11 cellular contexts compared by ENCODE assay signal in genomic region chr1:246003442-246003730, GRCh38.
"Had no signal": no experiment of that assay in that cellular context is flagged by ENCODE, and none has a peak within 500 bp of the region (broad histone marks: within the 10 kb centered on the region; RNA-seq: fewer than 3 reads in every experiment).

No MANE protein-coding gene starts in this region.

- H3K36me3 ChIP-seq: ovary, right lobe of liver, upper lobe of left lung had no signal

- H3K27ac Mint-ChIP-seq: activated CD4-positive, alpha-beta memory T cell treated with anti-CD3 and anti-CD28 coated beads for 36 hours; activated CD4-positive, alpha-beta T cell treated with anti-CD3 and anti-CD28 coated beads for 36 hours; activated naive CD4-positive, alpha-beta T cell treated with anti-CD3 and anti-CD28 coated beads for 36 hours; stimulated activated naive CD8-positive, alpha-beta T cell treated with anti-CD3 and anti-CD28 coated beads, Interleukin-15, amount 100 ng/mL, for 72 hours; T-helper 1 cell treated with Interleukin-12 subunit alpha and Interleukin-12 subunit beta and Interleukin-4 antibody, amounts not matched to agents 30 μg/mL and 1 μg/mL, for 36 hours had no signal

- H3K27me3 Mint-ChIP-seq: activated CD4-positive, alpha-beta memory T cell treated with anti-CD3 and anti-CD28 coated beads for 36 hours; activated CD4-positive, alpha-beta T cell treated with anti-CD3 and anti-CD28 coated beads for 36 hours; stimulated activated naive CD8-positive, alpha-beta T cell treated with anti-CD3 and anti-CD28 coated beads, Interleukin-15, amount 100 ng/mL, for 72 hours had no signal

- H3K27ac ChIP-seq: body of pancreas, dorsolateral prefrontal cortex, ovary, right lobe of liver, upper lobe of left lung had no signal

- H3K9me3 ChIP-seq: body of pancreas, ovary, right lobe of liver, upper lobe of left lung had no signal

- H3K4me3 Mint-ChIP-seq: activated CD4-positive, alpha-beta memory T cell treated with anti-CD3 and anti-CD28 coated beads for 36 hours; activated CD4-positive, alpha-beta T cell treated with anti-CD3 and anti-CD28 coated beads for 36 hours; activated naive CD4-positive, alpha-beta T cell treated with anti-CD3 and anti-CD28 coated beads for 36 hours; activated T-cell treated with anti-CD3 and anti-CD28 coated beads, Interleukin-2, amount 50 U/mL, for 4 hours; stimulated activated naive CD8-positive, alpha-beta T cell treated with anti-CD3 and anti-CD28 coated beads, Interleukin-15, amount 100 ng/mL, for 72 hours; T-helper 1 cell treated with Interleukin-12 subunit alpha and Interleukin-12 subunit beta and Interleukin-4 antibody, amounts not matched to agents 30 μg/mL and 1 μg/mL, for 36 hours had no signal

- H3K4me3 ChIP-seq: body of pancreas, dorsolateral prefrontal cortex, ovary, right lobe of liver, upper lobe of left lung had no signal

- H3K4me1 Mint-ChIP-seq: activated CD4-positive, alpha-beta T cell treated with anti-CD3 and anti-CD28 coated beads for 36 hours; stimulated activated naive CD8-positive, alpha-beta T cell treated with anti-CD3 and anti-CD28 coated beads, Interleukin-15, amount 100 ng/mL, for 72 hours had no signal

- H3K4me1 ChIP-seq: body of pancreas, right lobe of liver had no signal

- H3K9me3 Mint-ChIP-seq: activated CD4-positive, alpha-beta memory T cell treated with anti-CD3 and anti-CD28 coated beads for 36 hours; activated naive CD4-positive, alpha-beta T cell treated with anti-CD3 and anti-CD28 coated beads for 36 hours; activated T-cell treated with anti-CD3 and anti-CD28 coated beads, Interleukin-2, amount 50 U/mL, for 4 hours; stimulated activated naive CD8-positive, alpha-beta T cell treated with anti-CD3 and anti-CD28 coated beads, Interleukin-15, amount 100 ng/mL, for 72 hours; T-helper 1 cell treated with Interleukin-12 subunit alpha and Interleukin-12 subunit beta and Interleukin-4 antibody, amounts not matched to agents 30 μg/mL and 1 μg/mL, for 36 hours had no signal

- H3K27me3 ChIP-seq: body of pancreas, dorsolateral prefrontal cortex, ovary, right lobe of liver, upper lobe of left lung had no signal

- H3K36me3 Mint-ChIP-seq: activated CD4-positive, alpha-beta memory T cell treated with anti-CD3 and anti-CD28 coated beads for 36 hours had no signal
